In genomic region chr10:100989088-100989487, GRCh38 we compare ENCODE assay signal across 16 cellular contexts. TPM values are rescaled to one million over a fixed set of nuclear protein-coding genes. Genes with fewer than 3 reads are reported as not detected.
DNase-seq lines count a peak whose midpoint lies in the region; TF ChIP-seq lines count a peak whose summit lies in the region.
"Had no signal": no experiment of that assay in that cellular context is flagged by ENCODE, and none has a peak within 500 bp of the region (broad histone marks: within the 10 kb centered on the region; RNA-seq: fewer than 3 reads in every experiment).

No MANE protein-coding gene starts in this region.

- H3K36me3 ChIP-seq in KMS-11 (ENCODE audit: insufficient read depth) = peaks cover 5% of the 10 kb centered on the region; the same call in 1 of the 2 replicates
- H3K36me3 ChIP-seq in transverse colon = peaks cover 0 to 6% (median 3%) of the 10 kb centered on the region in 4 donors

- H4K20me1 ChIP-seq in KMS-11 (ENCODE audit: insufficient read depth) = no peaks in the 10 kb centered on the region

- no peak for DNase-seq in activated T-cell treated with anti-CD3 and anti-CD28 coated beads, Interleukin-2, amount 50 U/mL, for 24 hours
- no peak for DNase-seq in activated T-cell treated with anti-CD3 and anti-CD28 coated beads, Interleukin-2, amount 50 U/mL, for 1 hour
- DNase-seq in neural crest cell (ENCODE audit: low read depth, low spot score) (no peak), transverse colon (no peak), GM20000 (ENCODE audit: low spot score) (no peak), GM03348 (ENCODE audit: low spot score) (no peak)
- DNase-seq: ACHN; activated gamma-delta T cell treated with Interleukin-2 at 50 U/mL for 16 hours; brain microvascular endothelial cell; GM23248; NCI-H187; Right ventricle myocardium superior; stimulated activated CD4-positive, alpha-beta T cell treated with anti-CD3 and anti-CD28 coated beads, Interleukin-15, amount 100 ng/mL, for 24 hours; T-helper 9 cell had no signal

- 91 to 92% methylated on average over 6 to 21 of the region's 21 CpGs for WGBS in transverse colon (ENCODE audit: low coverage in 1 of 2), 2 donors

- H3K27me3 Mint-ChIP-seq in activated T-cell treated with anti-CD3 and anti-CD28 coated beads, Interleukin-2, amount 50 U/mL, for 24 hours = no peaks in the 10 kb centered on the region
- no peaks in the 10 kb centered on the region for H3K27me3 Mint-ChIP-seq in activated naive CD8-positive, alpha-beta T cell
- no peaks in the 10 kb centered on the region for H3K27me3 Mint-ChIP-seq in neural crest cell (ENCODE audit: low read depth)

- no peak overlapping the region for H2AFZ ChIP-seq in KMS-11 (ENCODE audit: low read depth)
- H2AFZ ChIP-seq: GM23248 had no signal

- H3K4me1 ChIP-seq in KMS-11 (ENCODE audit: low read depth, poor library complexity, severe bottlenecking) (peaks cover 26% of the 10 kb centered on the region), transverse colon (peaks cover 17 to 27% (median 22%) of the 10 kb centered on the region in 4 donors)

- no peaks in the 10 kb centered on the region for H3K27me3 ChIP-seq in KMS-11 (ENCODE audit: insufficient read depth, low read depth)
- no peaks in the 10 kb centered on the region for H3K27me3 ChIP-seq in transverse colon
- H3K27me3 ChIP-seq: brain microvascular endothelial cell had no signal

- H3K36me3 Mint-ChIP-seq in activated T-cell treated with anti-CD3 and anti-CD28 coated beads, Interleukin-2, amount 50 U/mL, for 24 hours (ENCODE audit: low read depth) = peaks cover 85% of the 10 kb centered on the region
- peaks cover 17% of the 10 kb centered on the region for H3K36me3 Mint-ChIP-seq in activated naive CD8-positive, alpha-beta T cell
- peaks cover 10% of the 10 kb centered on the region for H3K36me3 Mint-ChIP-seq in neural crest cell (ENCODE audit: low read depth)

- no peak overlapping the region for H3K9ac ChIP-seq in KMS-11

- no peak for TF ChIP-seq POLR2A in transverse colon (IDR thresholded peaks at IDR 0.05)

- no peaks in the 10 kb centered on the region for H3K9me3 Mint-ChIP-seq in activated T-cell treated with anti-CD3 and anti-CD28 coated beads, Interleukin-2, amount 50 U/mL, for 24 hours
- no peaks in the 10 kb centered on the region for H3K9me3 Mint-ChIP-seq in activated naive CD8-positive, alpha-beta T cell (ENCODE audit: low read depth)
- H3K9me3 Mint-ChIP-seq in neural crest cell = no peaks in the 10 kb centered on the region

- peak overlapping the region; percentile 96 for H3K4me3 Mint-ChIP-seq in activated T-cell treated with anti-CD3 and anti-CD28 coated beads, Interleukin-2, amount 50 U/mL, for 24 hours
- H3K4me3 Mint-ChIP-seq in activated naive CD8-positive, alpha-beta T cell = peak overlapping the region; percentile 99
- peak overlapping the region; percentile 49 for H3K4me3 Mint-ChIP-seq in neural crest cell

- no peaks in the 10 kb centered on the region for H3K9me3 ChIP-seq in transverse colon

- H3K27ac ChIP-seq in KMS-11 (no peak overlapping the region), transverse colon (no peak overlapping the region)
- H3K27ac ChIP-seq: brain microvascular endothelial cell, GM23248 had no signal

- H3K4me2 ChIP-seq in KMS-11 = peak overlapping the region; percentile 93

- no peak overlapping the region for H3K4me3 ChIP-seq in KMS-11 (IDR thresholded peaks at IDR 0.05; ENCODE audit: insufficient read depth, low read depth, low read length)
- no peak overlapping the region for H3K4me3 ChIP-seq in transverse colon

- H3K4me1 Mint-ChIP-seq in activated T-cell treated with anti-CD3 and anti-CD28 coated beads, Interleukin-2, amount 50 U/mL, for 24 hours (ENCODE audit: low read depth) = peaks cover 49% of the 10 kb centered on the region
- peaks cover 44% of the 10 kb centered on the region for H3K4me1 Mint-ChIP-seq in activated naive CD8-positive, alpha-beta T cell (ENCODE audit: low read depth)
- H3K4me1 Mint-ChIP-seq in neural crest cell = peaks cover 28% of the 10 kb centered on the region

- intact Hi-C loops in transverse colon (cut with DNase I; ENCODE audit: low total_unique reads) = no loop called here

- in situ Hi-C loops in transverse colon (cut with MboI; ENCODE audit: low pct_ligation_motif_present in 1 of 4, low pct_unique_long_range_greater_than_20kb in 1 of 4, low sequenced_read_pairs in 3 of 4) = no loop called here

- TF ChIP-seq CTCF in KMS-11 (conservative IDR thresholded peaks at IDR 0.05; ENCODE audit: low read depth, low read length) = no peak
- TF ChIP-seq CTCF in neural crest cell (conservative IDR thresholded peaks at IDR 0.05) = no peak
- no peak for TF ChIP-seq CTCF in transverse colon (IDR thresholded peaks at IDR 0.05)
- TF ChIP-seq CTCF in GM20000 (IDR thresholded peaks at IDR 0.05; ENCODE audit: extremely low read depth, missing control alignments) = no peak

- TF ChIP-seq EP300 in transverse colon (IDR thresholded peaks at IDR 0.05; ENCODE audit: low read depth) = no peak

- no peak overlapping the region for H3K27ac Mint-ChIP-seq in activated T-cell treated with anti-CD3 and anti-CD28 coated beads, Interleukin-2, amount 50 U/mL, for 24 hours
- no peak overlapping the region for H3K27ac Mint-ChIP-seq in activated naive CD8-positive, alpha-beta T cell
- no peak overlapping the region for H3K27ac Mint-ChIP-seq in neural crest cell (ENCODE audit: unreplicated experiment)

- H3K79me2 ChIP-seq in KMS-11 (ENCODE audit: insufficient read depth, low read depth) = peaks cover 36% of the 10 kb centered on the region

RNA-seq across cellular contexts. Expression of gene TWNK, which starts 1.7 kb away (rescaled TPM):
- total RNA-seq in neural crest cell = 14.3 and 14.6 TPM in 2 replicates
- total RNA-seq in transverse colon = 10 to 100 TPM in 1 of 4 donors, 1 to 10 TPM in 3; 1.1 to 12.7 (median 3.3) TPM

RNA-seq across cellular contexts. Expression of gene MRPL43, which starts 1.8 kb away (rescaled TPM):
- total RNA-seq in neural crest cell (62.9 and 64.0 TPM in 2 replicates), transverse colon (100 to 1,000 TPM in 1 of 4 donors, 10 to 100 TPM in 3; 32.5 to 104 (median 77.1) TPM)

RNA-seq across cellular contexts. Expression of gene LZTS2, which starts 10.5 kb away (rescaled TPM):
- total RNA-seq in neural crest cell (70.8 and 71.0 TPM in 2 replicates), transverse colon (10 to 100 TPM; 41.8 to 86.8 (median 56.6) TPM)

RNA-seq across cellular contexts. Expression of gene SEMA4G, which starts 19.8 kb away (rescaled TPM):
- 7.0 and 9.1 TPM in 2 replicates for total RNA-seq in neural crest cell
- total RNA-seq in transverse colon = 100 to 1,000 TPM in 3 of 4 donors, 10 to 100 TPM in 1; 94.0 to 221 (median 121) TPM

RNA-seq across cellular contexts. Expression of gene PDZD7, which starts 41.8 kb away (rescaled TPM):
- total RNA-seq in neural crest cell = 0.50 and 0.68 TPM in 2 replicates
- 1 to 10 TPM in 1 of 4 donors, under 1 TPM in 2, not detected in 1; 0.27 to 2.0 (median 0.64) TPM for total RNA-seq in transverse colon

Comparison
In these comparisons a context has a peak if more than half of its experiments do, and no peak if none do; other contexts are left out.
1. H3K4me3 Mint-ChIP-seq: peak in every context shown above with its lines; median percentile 99 in activated naive CD8-positive, alpha-beta T cell; 96 in activated T-cell treated with anti-CD3 and anti-CD28 coated beads, Interleukin-2, amount 50 U/mL, for 24 hours; 49 in neural crest cell.